ENCODE assay signal across 10 cellular contexts in the genomic region with DNA sequence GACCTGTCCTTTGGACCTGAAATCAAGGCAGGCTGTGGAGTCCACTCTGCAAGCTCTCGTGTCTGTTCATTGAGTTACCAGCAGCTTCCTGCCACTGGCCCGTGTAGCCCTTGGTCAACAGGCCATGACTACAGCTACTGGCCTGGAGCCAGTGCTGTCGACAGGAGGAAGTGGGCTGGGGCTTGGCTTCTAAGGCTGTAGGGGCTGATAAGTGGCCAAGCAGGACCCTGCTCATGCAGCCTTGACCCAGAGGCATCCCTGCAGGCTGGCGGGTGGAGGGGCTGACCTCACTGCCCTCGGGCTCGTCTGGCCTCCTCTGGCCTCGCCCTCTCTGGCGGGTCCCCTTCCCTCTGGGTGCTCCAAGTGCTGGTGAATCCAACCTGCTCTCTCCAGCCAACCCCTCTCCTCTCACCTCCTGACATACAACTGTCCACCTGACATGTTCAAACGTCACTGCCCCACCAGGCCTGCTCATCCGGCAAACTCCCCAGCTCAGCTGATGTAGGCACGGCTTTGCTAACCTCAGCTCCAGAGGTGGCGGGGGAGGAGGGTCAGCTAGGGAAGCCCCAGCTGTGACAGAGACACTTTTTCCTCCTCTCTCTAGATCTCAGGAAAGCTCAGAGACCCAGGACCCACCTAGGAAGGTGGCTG.
DNase-seq lines count a peak whose midpoint lies in the region; ATAC-seq and TF ChIP-seq lines count a peak whose summit lies in the region.
"Had no signal": no experiment of that assay in that cellular context is flagged by ENCODE, and none has a peak within 500 bp of the region (broad histone marks: within the 10 kb centered on the region; RNA-seq: fewer than 3 reads in every experiment).

No MANE protein-coding gene starts in this region.

- DNase-seq in ELF-1 (ENCODE audit: low read depth, low spot score) (peak; percentile 43), SKM-1 treated with dmso at 0.1 percent for 144 hours (lab: John Stamatoyannopoulos, UW; ENCODE audit: unreplicated experiment) (peak; percentile 44), heart left ventricle (peak; percentile 67 to 86 (median 81)), pulmonary artery endothelial cell (ENCODE audit: low read depth, low spot score) (peak; percentile 80), NCI-H1105 (lab: John Stamatoyannopoulos, UW) (no peak), middle frontal gyrus (ENCODE audit: extremely low spot score, low spot score) (no peak)
- DNase-seq: NCI-H146, T1000 had no signal

- peak overlapping the region in 3 of 12 donors; percentile 10 to 34 (median 28) for H3K4me3 ChIP-seq in heart left ventricle

- TF ChIP-seq CTCF in heart left ventricle (IDR thresholded peaks at IDR 0.05) = no peak

- no peaks in the 10 kb centered on the region for H3K9me3 ChIP-seq in heart left ventricle

- H3K36me3 ChIP-seq in heart left ventricle = no peaks in the 10 kb centered on the region

- peaks cover 0 to 59% (median 20%) of the 10 kb centered on the region in 12 donors for H3K4me1 ChIP-seq in heart left ventricle

- WGBS in heart left ventricle, 4 donors = 53 to 62% (median 58%) methylated on average over 10 to 12 of the region's 12 CpGs

- H3K27ac ChIP-seq in heart left ventricle = peak overlapping the region; percentile 51 to 92 (median 77)

- no peak for TF ChIP-seq POLR2A in heart left ventricle (IDR thresholded peaks at IDR 0.05)

- ATAC-seq in heart left ventricle = peak; percentile 28 to 81 (median 75)
- ATAC-seq in HG03342 (IDR thresholded peaks at IDR 0.05; ENCODE audit: unreplicated experiment) = no peak
- no peak for ATAC-seq in HG03571 (IDR thresholded peaks at IDR 0.05; ENCODE audit: unreplicated experiment)

- intact Hi-C loops in heart left ventricle (cut with DNase I) = no loop called here

- H3K27me3 ChIP-seq in heart left ventricle = no peaks in the 10 kb centered on the region

Comparison
In these comparisons a context has a peak if more than half of its experiments do, and no peak if none do; other contexts are left out.
1. DNase-seq: peak in ELF-1 (single experiment), SKM-1 treated with dmso at 0.1 percent for 144 hours (single experiment), heart left ventricle (5 of 5) and pulmonary artery endothelial cell (single experiment); none in NCI-H1105 (single experiment) and middle frontal gyrus (single experiment).
2. ATAC-seq: peak in heart left ventricle (4 of 4); none in HG03342 (single experiment) and HG03571 (single experiment).